ENCODE assay signal across 8 cellular contexts in genomic region chr5:173781826-173782670, GRCh38.
A peak's percentile ranks its signal among the peaks of the same experiment; 100 is the strongest.
DNase-seq lines count a peak whose midpoint lies in the region; ATAC-seq and TF ChIP-seq lines count a peak whose summit lies in the region.

No MANE protein-coding gene starts in this region.

- WGBS in lower leg skin, 2 donors: 12 to 13% methylated on average over 8 of the region's 8 CpGs

- intact Hi-C loops in lower leg skin (cut with DNase I; ENCODE audit: low total_unique reads): no loop called here

- peak overlapping the region; percentile 94 for H3K27ac ChIP-seq in cingulate gyrus (ENCODE audit: low read depth, low read length)

- no peak for TF ChIP-seq POLR2A in lower leg skin (IDR thresholded peaks at IDR 0.05)

- CTCF ChIA-PET in activated CD4-positive, alpha-beta T cell treated with anti-CD3 and anti-CD28 coated beads, Interleukin-2, amount 10 ng/mL, durations not matched to agents 7 days and 5 days (lab: Charles Lee): no interaction called here

- ATAC-seq in GM21360 (IDR thresholded peaks at IDR 0.05; ENCODE audit: unreplicated experiment) (no peak), GM19324 (IDR thresholded peaks at IDR 0.05; ENCODE audit: low FRiP score, unreplicated experiment) (no peak)

- peak overlapping the region; percentile 83 for H3K27ac Mint-ChIP-seq in activated CD4-positive, alpha-beta T cell treated with anti-CD3 and anti-CD28 coated beads, Interleukin-2, amount 10 ng/mL, durations not matched to agents 7 days and 5 days

- H3K36me3 ChIP-seq in BE2C: no peaks in the 10 kb centered on the region
- no peaks in the 10 kb centered on the region for H3K36me3 ChIP-seq in MG63

- no peak overlapping the region for H3K4me3 Mint-ChIP-seq in activated CD4-positive, alpha-beta T cell treated with anti-CD3 and anti-CD28 coated beads, Interleukin-2, amount 10 ng/mL, durations not matched to agents 7 days and 5 days

- H3K9me3 Mint-ChIP-seq in activated CD4-positive, alpha-beta T cell treated with anti-CD3 and anti-CD28 coated beads, Interleukin-2, amount 10 ng/mL, durations not matched to agents 7 days and 5 days: no peaks in the 10 kb centered on the region

- DNase-seq in BE2C (peak; percentile 73), MG63 (peak; percentile 96), lower leg skin (ENCODE audit: low spot score in 2 of 2) (peak; percentile 92 to 96)
- peak; percentile 54 for DNase-seq in activated CD4-positive, alpha-beta T cell treated with anti-CD3 and anti-CD28 coated beads, Interleukin-2, amount 10 ng/mL, durations not matched to agents 7 days and 5 days
- peak; percentile 21 to 32 (median 25) for DNase-seq in stimulated activated CD4-positive, alpha-beta T cell treated with anti-CD3 and anti-CD28 coated beads, TNF-alpha, amount 100 ng/mL, for 1 hour (ENCODE audit: low read depth in 3 of 3, low spot score in 1 of 3)

- H3K36me3 Mint-ChIP-seq in activated CD4-positive, alpha-beta T cell treated with anti-CD3 and anti-CD28 coated beads, Interleukin-2, amount 10 ng/mL, durations not matched to agents 7 days and 5 days (ENCODE audit: low read depth): no peaks in the 10 kb centered on the region

- H3K9me3 ChIP-seq in BE2C: no peaks in the 10 kb centered on the region
- H3K9me3 ChIP-seq in MG63: no peaks in the 10 kb centered on the region

- H3K4me1 ChIP-seq in BE2C: peaks cover 22% of the 10 kb centered on the region

- H3K4me1 Mint-ChIP-seq in activated CD4-positive, alpha-beta T cell treated with anti-CD3 and anti-CD28 coated beads, Interleukin-2, amount 10 ng/mL, durations not matched to agents 7 days and 5 days: peaks cover 26% of the 10 kb centered on the region

- H3K4me3 ChIP-seq in BE2C (ENCODE audit: low read depth, low read length) (no peak overlapping the region), MG63 (peak overlapping the region; percentile 7; the same call in 1 of the 2 replicates), lower leg skin (ENCODE audit: low read depth, poor library complexity, severe bottlenecking) (no peak overlapping the region)

- no peaks in the 10 kb centered on the region for H3K27me3 Mint-ChIP-seq in activated CD4-positive, alpha-beta T cell treated with anti-CD3 and anti-CD28 coated beads, Interleukin-2, amount 10 ng/mL, durations not matched to agents 7 days and 5 days

- POLR2A ChIA-PET in activated CD4-positive, alpha-beta T cell treated with anti-CD3 and anti-CD28 coated beads, Interleukin-2, amount 10 ng/mL, durations not matched to agents 7 days and 5 days (lab: Charles Lee): no interaction called here

- TF ChIP-seq CTCF in BE2C (IDR thresholded peaks at IDR 0.05; ENCODE audit: low read depth, low read length) (no peak), lower leg skin (IDR thresholded peaks at IDR 0.05) (no peak)

- no peaks in the 10 kb centered on the region for H3K27me3 ChIP-seq in BE2C
- no peaks in the 10 kb centered on the region for H3K27me3 ChIP-seq in MG63

Comparison
In these comparisons a context has a peak if more than half of its experiments do, and no peak if none do; other contexts are left out.
1. DNase-seq: peak in every context shown above with its lines; median percentile 96 in MG63; 94 in lower leg skin; 73 in BE2C; 54 in activated CD4-positive, alpha-beta T cell treated with anti-CD3 and anti-CD28 coated beads, Interleukin-2, amount 10 ng/mL, durations not matched to agents 7 days and 5 days; 25 in stimulated activated CD4-positive, alpha-beta T cell treated with anti-CD3 and anti-CD28 coated beads, TNF-alpha, amount 100 ng/mL, for 1 hour.